Comparison of ENCODE assay signal across 15 cellular contexts in genomic region chr2:28296904-28297303, GRCh38.
DNase-seq lines count a peak whose midpoint lies in the region; ATAC-seq and TF ChIP-seq lines count a peak whose summit lies in the region.
"Had no signal": no experiment of that assay in that cellular context is flagged by ENCODE, and none has a peak within 500 bp of the region (broad histone marks: within the 10 kb centered on the region; RNA-seq: fewer than 3 reads in every experiment).

No MANE protein-coding gene starts in this region.

- H3K27ac ChIP-seq in PC-9 (peak overlapping the region; percentile 58), psoas muscle (peak overlapping the region; percentile 6)
- H3K27ac ChIP-seq: C4-2B, right atrium auricular region had no signal

- DNase-seq in GM03348 (ENCODE audit: low spot score) (peak; percentile 27), PC-9 (peak in 1 of 2 experiments; percentile 92), cardiac fibroblast (ENCODE audit: low read depth in 2 of 2) (peak; percentile 27 to 56), psoas muscle (no peak), mucosa of gallbladder (ENCODE audit: low spot score) (no peak)
- no peak for DNase-seq in activated T-cell treated with anti-CD3 and anti-CD28 coated beads, Interleukin-2, amount 50 U/mL, for 1 hour
- DNase-seq: activated CD4-positive, alpha-beta T cell treated with anti-CD3 and anti-CD28 coated beads, Interleukin-2, amount 10 ng/mL, durations not matched to agents 7 days and 5 days; activated T-cell treated with anti-CD3 and anti-CD28 coated beads, Interleukin-2, amount 50 U/mL, for 24 hours; DND-41; NCI-H1105; stimulated activated CD4-positive, alpha-beta T cell treated with anti-CD3 and anti-CD28 coated beads, Interleukin-1b, Interleukin-23, amount 100 ng/mL, for 48 hours had no signal

- no peaks in the 10 kb centered on the region for H3K36me3 ChIP-seq in PC-9 (ENCODE audit: low read depth)
- H3K36me3 ChIP-seq in psoas muscle (ENCODE audit: insufficient read depth in 1 of 2, low read depth in 1 of 2) = peaks cover 0 to 22% of the 10 kb centered on the region in 2 donors
- H3K36me3 ChIP-seq: right atrium auricular region had no signal

- intact Hi-C loops in PC-9 (cut with micrococcal nuclease; ENCODE audit: unreplicated experiment) = no loop called here
- intact Hi-C loops in psoas muscle (cut with DNase I) = no loop called here

- H3K9me3 ChIP-seq in PC-9 (ENCODE audit: insufficient read depth, low read depth) = no peaks in the 10 kb centered on the region
- no peaks in the 10 kb centered on the region for H3K9me3 ChIP-seq in psoas muscle
- H3K9me3 ChIP-seq: right atrium auricular region had no signal

- POLR2A ChIA-PET in PC-9 (lab: Charles Lee; ENCODE audit: unreplicated experiment) = interaction anchor here (0.5 kb wide), 1 partner anchor 47 kb away, joined by 14 read pairs; no protein-coding TSS in a partner anchor

- no peaks in the 10 kb centered on the region; the same call in 1 of the 2 replicates for H3K79me2 ChIP-seq in PC-9 (ENCODE audit: low read depth)

- H3K4me1 ChIP-seq in PC-9 (replicated peaks; ENCODE audit: insufficient read depth) (peaks cover 31% of the 10 kb centered on the region), psoas muscle (no peaks in the 10 kb centered on the region)
- H3K4me1 ChIP-seq: right atrium auricular region had no signal

- no TSS peak for BruUV-seq in PC-9 (replicated peaks; lab: Mats Ljungman, UMichigan)

- 86 to 91% (median 87%) methylated on average over 4 of the region's 4 CpGs for WGBS in psoas muscle, 3 donors

- H3K4me3 ChIP-seq in PC-9 = no peak overlapping the region
- no peak overlapping the region for H3K4me3 ChIP-seq in cardiac fibroblast (replicated peaks in 1 of 2; ENCODE audit: low read depth in 2 of 2, low read length in 2 of 2)
- H3K4me3 ChIP-seq in psoas muscle = no peak overlapping the region
- H3K4me3 ChIP-seq: right atrium auricular region had no signal

- H3K27me3 ChIP-seq in PC-9 (ENCODE audit: insufficient read depth, low read depth) = no peaks in the 10 kb centered on the region
- no peaks in the 10 kb centered on the region for H3K27me3 ChIP-seq in psoas muscle (ENCODE audit: insufficient read depth in 3 of 3, low read length in 2 of 3)
- H3K27me3 ChIP-seq: right atrium auricular region had no signal

- peak; percentile 86 to 93 (median 88) for ATAC-seq in psoas muscle
- no peak for ATAC-seq in HG03442 (IDR thresholded peaks at IDR 0.05; ENCODE audit: unreplicated experiment)
- ATAC-seq in GM21717 (IDR thresholded peaks at IDR 0.05; ENCODE audit: unreplicated experiment) = no peak

- H4K20me1 ChIP-seq in PC-9 (ENCODE audit: insufficient read depth) = no peaks in the 10 kb centered on the region

- H3K9me2 ChIP-seq in PC-9 (ENCODE audit: insufficient read depth) = no peaks in the 10 kb centered on the region

- H2AFZ ChIP-seq in PC-9 = no peak overlapping the region

- no peak overlapping the region for H3K4me2 ChIP-seq in PC-9

- peaks cover 38% of the 10 kb centered on the region for H3F3A ChIP-seq in PC-9 (ENCODE audit: insufficient read depth, low read depth)

- CTCF ChIA-PET in PC-9 (lab: Charles Lee) = no interaction called here

- TF ChIP-seq CTCF in PC-9 (conservative IDR thresholded peaks at IDR 0.05) = no peak
- TF ChIP-seq CTCF in cardiac fibroblast (IDR thresholded peaks at IDR 0.05; ENCODE audit: low read depth, low read length) = no peak
- no peak for TF ChIP-seq CTCF in psoas muscle (IDR thresholded peaks at IDR 0.05)

Comparison
In these comparisons a context has a peak if more than half of its experiments do, and no peak if none do; other contexts are left out.
1. DNase-seq: peak in GM03348 (single experiment) and cardiac fibroblast (2 of 2); none in psoas muscle (0 of 2), activated T-cell treated with anti-CD3 and anti-CD28 coated beads, Interleukin-2, amount 50 U/mL, for 1 hour (single experiment) and mucosa of gallbladder (single experiment).
2. ATAC-seq: peak in psoas muscle (4 of 4); none in HG03442 (single experiment) and GM21717 (single experiment).